Comparison of ENCODE assay signal across 8 cellular contexts in genomic region chr12:13255792-13256704, GRCh38. TPM values are rescaled to one million over a fixed set of nuclear protein-coding genes. Genes with fewer than 3 reads are reported as not detected.
A peak's percentile ranks its signal among the peaks of the same experiment; 100 is the strongest.
DNase-seq lines count a peak whose midpoint lies in the region; ATAC-seq and TF ChIP-seq lines count a peak whose summit lies in the region.

No MANE protein-coding gene starts in this region.

- H3K4me3 Mint-ChIP-seq in GM23338, result peak overlapping the region; percentile 45
- H3K4me3 Mint-ChIP-seq in neural crest cell, result peak overlapping the region; percentile 85
- no peak overlapping the region for H3K4me3 Mint-ChIP-seq in stimulated activated naive CD8-positive, alpha-beta T cell treated with anti-CD3 and anti-CD28 coated beads, Interleukin-15, Interleukin-2, amounts not matched to agents 100 ng/mL and 50 ng/mL, for 24 hours

- TF ChIP-seq CTCF in DOHH2 (IDR thresholded peaks at IDR 0.05; ENCODE audit: low read depth, low read length, poor library complexity, severe bottlenecking), result peak; percentile 91
- peak; percentile 96 to 100 for TF ChIP-seq CTCF in GM23338 (conservative IDR thresholded peaks at IDR 0.05; ENCODE audit: low read depth in 2 of 2)
- TF ChIP-seq CTCF in fibroblast of villous mesenchyme (IDR thresholded peaks at IDR 0.05; ENCODE audit: insufficient read depth, low read depth, low read length), result peak; percentile 99
- peak; percentile 100 for TF ChIP-seq CTCF in neural crest cell (conservative IDR thresholded peaks at IDR 0.05)

- H3K9me3 Mint-ChIP-seq in GM23338, result no peaks in the 10 kb centered on the region; the same call in 2 of the 3 replicates
- no peaks in the 10 kb centered on the region for H3K9me3 Mint-ChIP-seq in neural crest cell
- H3K9me3 Mint-ChIP-seq in stimulated activated naive CD8-positive, alpha-beta T cell treated with anti-CD3 and anti-CD28 coated beads, Interleukin-15, Interleukin-2, amounts not matched to agents 100 ng/mL and 50 ng/mL, for 24 hours, result no peaks in the 10 kb centered on the region

- H3K4me2 ChIP-seq in DOHH2 (ENCODE audit: low read length), result peak overlapping the region; percentile 31; the same call in 1 of the 2 replicates
- peak overlapping the region; percentile 1 for H3K4me2 ChIP-seq in GM23338

- H3K27me3 ChIP-seq in DOHH2 (ENCODE audit: control insufficient read depth, low read length), result no peaks in the 10 kb centered on the region
- H3K27me3 ChIP-seq in GM23338 (ENCODE audit: insufficient read depth), result no peaks in the 10 kb centered on the region

- H4K20me1 ChIP-seq in DOHH2 (ENCODE audit: control insufficient read depth, insufficient read depth, low read depth, low read length) (no peaks in the 10 kb centered on the region), GM23338 (replicated peaks; ENCODE audit: insufficient read depth) (no peaks in the 10 kb centered on the region)

- H3K4me1 Mint-ChIP-seq in GM23338, result peaks cover 45% of the 10 kb centered on the region
- H3K4me1 Mint-ChIP-seq in neural crest cell, result peaks cover 34% of the 10 kb centered on the region
- H3K4me1 Mint-ChIP-seq in stimulated activated naive CD8-positive, alpha-beta T cell treated with anti-CD3 and anti-CD28 coated beads, Interleukin-15, Interleukin-2, amounts not matched to agents 100 ng/mL and 50 ng/mL, for 24 hours (ENCODE audit: low read depth), result peaks cover 5% of the 10 kb centered on the region

- H3K36me3 ChIP-seq in DOHH2 (ENCODE audit: control insufficient read depth, low read length) (no peaks in the 10 kb centered on the region), GM23338 (ENCODE audit: insufficient read depth) (no peaks in the 10 kb centered on the region)

- H3K79me2 ChIP-seq in DOHH2 (ENCODE audit: control insufficient read depth, low read length) (no peaks in the 10 kb centered on the region), GM23338 (replicated peaks; ENCODE audit: insufficient read depth) (no peaks in the 10 kb centered on the region)

- H2AFZ ChIP-seq in GM23338, result no peak overlapping the region

- H3K4me1 ChIP-seq in DOHH2 (ENCODE audit: control insufficient read depth, low read length), result peaks cover 4% of the 10 kb centered on the region; the same call in 1 of the 2 replicates
- H3K4me1 ChIP-seq in GM23338 (ENCODE audit: insufficient read depth), result peaks cover 44% of the 10 kb centered on the region

- peak; percentile 95 for DNase-seq in GM23338 (ENCODE audit: low spot score)
- DNase-seq in LoVo (ENCODE audit: low spot score), result peak; percentile 96
- DNase-seq in SIG-M5 (lab: John Stamatoyannopoulos, UW), result peak; percentile 31
- DNase-seq in activated gamma-delta T cell (lab: John Stamatoyannopoulos, UW), result peak; percentile 16
- peak; percentile 93 for DNase-seq in fibroblast of villous mesenchyme (ENCODE audit: low read depth)
- DNase-seq in neural crest cell (ENCODE audit: low read depth, low spot score), result peak; percentile 99

- H3K4me3 ChIP-seq in DOHH2 (ENCODE audit: low read length), result no peak overlapping the region
- H3K4me3 ChIP-seq in GM23338, result peak overlapping the region; percentile 12; the same call in 1 of the 2 replicates
- peak overlapping the region; percentile 55 for H3K4me3 ChIP-seq in fibroblast of villous mesenchyme (ENCODE audit: low read depth, low read length)

- H3F3A ChIP-seq in DOHH2 (ENCODE audit: control insufficient read depth, insufficient read depth), result no peaks in the 10 kb centered on the region
- no peaks in the 10 kb centered on the region; the same call in 1 of the 2 replicates for H3F3A ChIP-seq in GM23338 (replicated peaks; ENCODE audit: low read depth)

- H3K9me2 ChIP-seq in DOHH2 (replicated peaks; ENCODE audit: control insufficient read depth, low read length), result no peaks in the 10 kb centered on the region
- 0 out of 2 replicates have a peak, but pooled peaks cover 4% of the 10 kb centered on the region for H3K9me2 ChIP-seq in GM23338 (ENCODE audit: insufficient read depth)

- H3K36me3 Mint-ChIP-seq in GM23338 (ENCODE audit: low read depth) (no peaks in the 10 kb centered on the region), neural crest cell (ENCODE audit: low read depth) (no peaks in the 10 kb centered on the region)
- H3K36me3 Mint-ChIP-seq in stimulated activated naive CD8-positive, alpha-beta T cell treated with anti-CD3 and anti-CD28 coated beads, Interleukin-15, Interleukin-2, amounts not matched to agents 100 ng/mL and 50 ng/mL, for 24 hours (ENCODE audit: low read depth), result no peaks in the 10 kb centered on the region

- peak; percentile 95 for ATAC-seq in GM23338

- H3K9me3 ChIP-seq in DOHH2 (ENCODE audit: control insufficient read depth, insufficient read depth, low read length), result no peaks in the 10 kb centered on the region

- peaks cover 5% of the 10 kb centered on the region for H3K27me3 Mint-ChIP-seq in GM23338 (ENCODE audit: insufficient read depth, low read depth, poor library complexity)
- no peaks in the 10 kb centered on the region for H3K27me3 Mint-ChIP-seq in neural crest cell (ENCODE audit: low read depth)
- no peaks in the 10 kb centered on the region for H3K27me3 Mint-ChIP-seq in stimulated activated naive CD8-positive, alpha-beta T cell treated with anti-CD3 and anti-CD28 coated beads, Interleukin-15, Interleukin-2, amounts not matched to agents 100 ng/mL and 50 ng/mL, for 24 hours

- peak overlapping the region; percentile 94 for H3K27ac Mint-ChIP-seq in GM23338
- peak overlapping the region; percentile 93 for H3K27ac Mint-ChIP-seq in neural crest cell (ENCODE audit: unreplicated experiment)
- H3K27ac Mint-ChIP-seq in stimulated activated naive CD8-positive, alpha-beta T cell treated with anti-CD3 and anti-CD28 coated beads, Interleukin-15, Interleukin-2, amounts not matched to agents 100 ng/mL and 50 ng/mL, for 24 hours, result peak overlapping the region; percentile 22

- H3K27ac ChIP-seq in DOHH2 (ENCODE audit: low read depth, low read length) (no peak overlapping the region), GM23338 (ENCODE audit: low read depth) (peak overlapping the region; percentile 86)

TF ChIP-seq in GM23338, 12 proteins besides CTCF, POLR2A, EP300 and RAD21 (continues in another document):
- TF ChIP-seq EZH2phosphoT487 (IDR thresholded peaks at IDR 0.05; ENCODE audit: unreplicated experiment) (no peak), ZNF462 (CRISPR knock-in tag; IDR thresholded peaks at IDR 0.05) (peak; percentile 89), JUNB (IDR thresholded peaks at IDR 0.05; ENCODE audit: unreplicated experiment) (no peak), POLR2AphosphoS5 (IDR thresholded peaks at IDR 0.05; ENCODE audit: low read depth) (no peak; the same call in 1 of the 2 replicates)

RNA-seq across cellular contexts. Expression of gene EMP1, which starts 59.5 kb away (rescaled TPM):
- 0.07 TPM in 1 of 2 replicates, not detected in the other for total RNA-seq in GM23338 (2014; rRNA removed; shearing (Covaris generic))
- polyA plus RNA-seq in GM23338 (2016; fragmentation: Nextera tagmentation; extraction: Ambion mirVana), result 0.39 and 1.1 TPM in 2 replicates
- 52.2 and 75.6 TPM in 2 replicates for total RNA-seq in fibroblast of villous mesenchyme
- total RNA-seq in neural crest cell, result 0.30 and 0.68 TPM in 2 replicates

Comparison
In these comparisons a context has a peak if more than half of its experiments do, and no peak if none do; other contexts are left out.
1. DNase-seq: peak in every context shown above with its lines; median percentile 99 in neural crest cell; 96 in LoVo; 95 in GM23338; 93 in fibroblast of villous mesenchyme; 31 in SIG-M5; 16 in activated gamma-delta T cell.
2. H3K27ac Mint-ChIP-seq: peak in every context shown above with its lines; median percentile 94 in GM23338; 93 in neural crest cell; 22 in stimulated activated naive CD8-positive, alpha-beta T cell treated with anti-CD3 and anti-CD28 coated beads, Interleukin-15, Interleukin-2, amounts not matched to agents 100 ng/mL and 50 ng/mL, for 24 hours.
3. RNA of gene EMP1, which starts 59.5 kb away (total RNA-seq): 52.2 to 75.6 TPM in fibroblast of villous mesenchyme; 0.30 to 0.68 TPM in neural crest cell and 0.07 TPM in GM23338; every median in the first group is over 10 times any median in the second.
4. Peak in every context shown above with its lines, with median percentiles within 50 percentile points of each other: CTCF ChIP-seq.